ENCODE assay signal across 26 cellular contexts in genomic region chr14:100994082-100994481, GRCh38.
DNase-seq lines count a peak whose midpoint lies in the region; ATAC-seq, FAIRE-seq and TF ChIP-seq lines count a peak whose summit lies in the region.
"Had no signal": no experiment of that assay in that cellular context is flagged by ENCODE, and none has a peak within 500 bp of the region (broad histone marks: within the 10 kb centered on the region; RNA-seq: fewer than 3 reads in every experiment).

No MANE protein-coding gene starts in this region.

- H3K4me3 ChIP-seq in A549 (no peak overlapping the region), HCT116 (replicated peaks in 1 of 2; ENCODE audit: low read depth in 1 of 2, low read length in 2 of 2) (peak overlapping the region in 1 of 2 experiments; percentile 15; a peak in 1 of 4 replicates), astrocyte (ENCODE audit: insufficient read depth, low read depth, low read length) (no peak overlapping the region), fibroblast of villous mesenchyme (ENCODE audit: low read depth, low read length) (no peak overlapping the region)
- H3K4me3 ChIP-seq: BLaER1, dorsolateral prefrontal cortex, tibial artery had no signal

- H3K27me3 ChIP-seq in HCT116 (ENCODE audit: insufficient read depth, low read length) (no peaks in the 10 kb centered on the region), astrocyte (ENCODE audit: insufficient read depth, low read length) (no peaks in the 10 kb centered on the region)
- H3K27me3 ChIP-seq: BLaER1, tibial artery had no signal

- H3K36me3 Mint-ChIP-seq in astrocyte (ENCODE audit: low read depth, unreplicated experiment) = peaks cover 7% of the 10 kb centered on the region
- H3K36me3 Mint-ChIP-seq in activated CD4-positive, alpha-beta memory T cell treated with anti-CD3 and anti-CD28 coated beads, Interleukin-2, amount 10 ng/mL, durations not matched to agents 7 days and 5 days (ENCODE audit: low read depth) = no peaks in the 10 kb centered on the region
- H3K36me3 Mint-ChIP-seq: activated naive CD4-positive, alpha-beta T cell treated with anti-CD3 and anti-CD28 coated beads, Interleukin-2, amount 10 ng/mL, durations not matched to agents 7 days and 5 days; memory B cell had no signal

- ATAC-seq in A549 = 0 out of 6 replicates have a peak, but pooled peaks of 1 of the 2 experiments have one; percentile 27
- peak; percentile 74 for ATAC-seq in HCT116
- no peak for ATAC-seq in HG02763 (IDR thresholded peaks at IDR 0.05; ENCODE audit: unreplicated experiment)
- no peak for ATAC-seq in GM21423 (IDR thresholded peaks at IDR 0.05; ENCODE audit: unreplicated experiment)
- ATAC-seq: activated CD4-positive, alpha-beta T cell treated with anti-CD3 and anti-CD28 coated beads for 36 hours; esophagus mucosa; Right ventricle myocardium inferior had no signal

- peak overlapping the region; percentile 95 for H2AFZ ChIP-seq in HCT116 (ENCODE audit: low read depth, low read length, poor library complexity, severe bottlenecking)
- H2AFZ ChIP-seq in astrocyte (ENCODE audit: low read depth, low read length) = no peak overlapping the region

- DNase-seq in A549 (ENCODE audit: low read depth in 1 of 2, low spot score in 1 of 2) (peak in 1 of 2 experiments; percentile 25), HCT116 (ENCODE audit: low read depth, low spot score) (peak; percentile 52), astrocyte (ENCODE audit: low read depth) (peak; percentile 51), fibroblast of villous mesenchyme (ENCODE audit: low read depth) (peak; percentile 15), D341Med (ENCODE audit: low spot score) (no peak)
- no peak for DNase-seq in activated CD4-positive, alpha-beta memory T cell treated with anti-CD3 and anti-CD28 coated beads, Interleukin-2, amount 10 ng/mL, durations not matched to agents 7 days and 5 days
- DNase-seq: activated CD4-positive, alpha-beta T cell treated with anti-CD3 and anti-CD28 coated beads for 36 hours; activated naive CD4-positive, alpha-beta T cell treated with anti-CD3 and anti-CD28 coated beads, Interleukin-2, amount 10 ng/mL, durations not matched to agents 7 days and 5 days; central memory CD4-positive, alpha-beta T cell; dorsolateral prefrontal cortex; glutamatergic neuron; H9; NCI-H1048; NCI-H187 treated with DMSO at 0.1 percent for 48 hours; NCI-H748 treated with DMSO at 0.1 percent for 48 hours; nucleus accumbens; small intestine; stimulated activated naive CD4-positive, alpha-beta T cell; tibial artery had no signal

- H3K9me2 ChIP-seq in HCT116 (ENCODE audit: insufficient read depth) = no peaks in the 10 kb centered on the region; the same call in 1 of the 2 replicates

- intact Hi-C loops in HCT116 (cut with micrococcal nuclease) = loop anchor here (5.0 kb wide), 1 partner anchor 78 kb away; no protein-coding TSS in a partner anchor

- FAIRE-seq in A549 (lab: Jason Lieb, UNC) (no peak), astrocyte (lab: Jason Lieb, UNC) (no peak)
- FAIRE-seq: D721Med, small intestine had no signal

- H3K9me3 Mint-ChIP-seq in astrocyte (ENCODE audit: unreplicated experiment) = peaks cover 4% of the 10 kb centered on the region
- H3K9me3 Mint-ChIP-seq in activated CD4-positive, alpha-beta memory T cell treated with anti-CD3 and anti-CD28 coated beads, Interleukin-2, amount 10 ng/mL, durations not matched to agents 7 days and 5 days = no peaks in the 10 kb centered on the region
- H3K9me3 Mint-ChIP-seq: activated naive CD4-positive, alpha-beta T cell treated with anti-CD3 and anti-CD28 coated beads, Interleukin-2, amount 10 ng/mL, durations not matched to agents 7 days and 5 days had no signal

- H3K9ac ChIP-seq in HCT116 (ENCODE audit: low read length) = 0 out of 2 replicates have a peak overlapping the region, but pooled peaks have one; percentile 12
- H3K9ac ChIP-seq in astrocyte (ENCODE audit: low read length) = no peak overlapping the region
- H3K9ac ChIP-seq: BLaER1 had no signal

- no peak for TF ChIP-seq CTCF in A549 (IDR thresholded peaks at IDR 0.05)
- no peak for TF ChIP-seq CTCF in HCT116 (IDR thresholded peaks at IDR 0.05 in 2 of 3, conservative IDR thresholded peaks at IDR 0.05 in 1 of 3; ENCODE audit: borderline replicate concordance in 1 of 3, insufficient read depth in 1 of 3, low read depth in 2 of 3, low read length in 2 of 3)
- TF ChIP-seq CTCF in astrocyte (IDR thresholded peaks at IDR 0.05; ENCODE audit: insufficient read depth, low read depth, low read length) = no peak
- TF ChIP-seq CTCF in fibroblast of villous mesenchyme (IDR thresholded peaks at IDR 0.05; ENCODE audit: insufficient read depth, low read depth, low read length) = no peak

- no peaks in the 10 kb centered on the region for H3K27me3 Mint-ChIP-seq in astrocyte (ENCODE audit: low read depth, unreplicated experiment)
- peaks cover 6% of the 10 kb centered on the region for H3K27me3 Mint-ChIP-seq in activated CD4-positive, alpha-beta memory T cell treated with anti-CD3 and anti-CD28 coated beads, Interleukin-2, amount 10 ng/mL, durations not matched to agents 7 days and 5 days

- H3K4me3 Mint-ChIP-seq in astrocyte (ENCODE audit: unreplicated experiment) = no peak overlapping the region
- no peak overlapping the region for H3K4me3 Mint-ChIP-seq in activated CD4-positive, alpha-beta memory T cell treated with anti-CD3 and anti-CD28 coated beads, Interleukin-2, amount 10 ng/mL, durations not matched to agents 7 days and 5 days
- H3K4me3 Mint-ChIP-seq: activated CD4-positive, alpha-beta T cell treated with anti-CD3 and anti-CD28 coated beads for 36 hours; activated naive CD4-positive, alpha-beta T cell treated with anti-CD3 and anti-CD28 coated beads, Interleukin-2, amount 10 ng/mL, durations not matched to agents 7 days and 5 days; H9; memory B cell had no signal

- no peaks in the 10 kb centered on the region for H3K79me2 ChIP-seq in HCT116 (ENCODE audit: insufficient read depth, low read length)
- peaks cover 6% of the 10 kb centered on the region for H3K79me2 ChIP-seq in astrocyte (ENCODE audit: insufficient read depth, low read length)

- no peak for TF ChIP-seq RAD21 in A549 (conservative IDR thresholded peaks at IDR 0.05 in 1 of 2, IDR thresholded peaks at IDR 0.05 in 1 of 2)
- TF ChIP-seq RAD21 in HCT116 (IDR thresholded peaks at IDR 0.05; ENCODE audit: low read depth) = no peak

- H3K27ac Mint-ChIP-seq in astrocyte (ENCODE audit: unreplicated experiment) = peak overlapping the region; percentile 91
- H3K27ac Mint-ChIP-seq in activated CD4-positive, alpha-beta memory T cell treated with anti-CD3 and anti-CD28 coated beads, Interleukin-2, amount 10 ng/mL, durations not matched to agents 7 days and 5 days = no peak overlapping the region
- H3K27ac Mint-ChIP-seq: activated CD4-positive, alpha-beta T cell treated with anti-CD3 and anti-CD28 coated beads for 36 hours; activated naive CD4-positive, alpha-beta T cell treated with anti-CD3 and anti-CD28 coated beads, Interleukin-2, amount 10 ng/mL, durations not matched to agents 7 days and 5 days; H9; memory B cell had no signal

- H3K36me3 ChIP-seq in HCT116 (ENCODE audit: control insufficient read depth in 1 of 2, insufficient read depth in 2 of 2, low read length in 2 of 2) (no peaks in the 10 kb centered on the region), astrocyte (ENCODE audit: insufficient read depth, low read length) (peaks cover 16% of the 10 kb centered on the region)
- H3K36me3 ChIP-seq: BLaER1, tibial artery had no signal

- BruUV-seq in HCT116 (replicated peaks; lab: Mats Ljungman, UMichigan) = no TSS peak

- whole genome bisulfite sequencing in A549 (ENCODE audit: missing lambda C conversion rate) = 48% methylated on average over 5 of the region's 5 CpGs

- TF ChIP-seq POLR2A in A549 (IDR thresholded peaks at IDR 0.05; ENCODE audit: low read length) = no peak
- TF ChIP-seq POLR2A in HCT116 (IDR thresholded peaks at IDR 0.05; ENCODE audit: borderline replicate concordance, extremely low read depth, insufficient read depth, insufficient read length) = no peak

- POLR2A ChIA-PET in A549 (lab: Yijun Ruan, JAX) (interaction anchor here (0.7 kb wide), 1 partner anchor 150 kb away, joined by 3 read pairs; no protein-coding TSS in a partner anchor), HCT116 (lab: Charles Lee) (no interaction called here)
- POLR2A ChIA-PET in activated CD4-positive, alpha-beta memory T cell treated with anti-CD3 and anti-CD28 coated beads, Interleukin-2, amount 10 ng/mL, durations not matched to agents 7 days and 5 days (lab: Charles Lee) = no interaction called here

- H3K9me3 ChIP-seq in A549 (0 out of 3 replicates have a peak, but pooled peaks cover 2% of the 10 kb centered on the region), HCT116 (ENCODE audit: control insufficient read depth in 1 of 2, insufficient read depth in 1 of 2, low read depth in 1 of 2, low read length in 2 of 2) (no peaks in the 10 kb centered on the region), astrocyte (ENCODE audit: insufficient read depth, low read depth, low read length) (no peaks in the 10 kb centered on the region)
- H3K9me3 ChIP-seq: BLaER1, tibial artery had no signal

- CTCF ChIA-PET in A549 (lab: Yijun Ruan, JAX) (interaction anchor here (1.2 kb wide), 1 partner anchor 16 kb away, joined by 3 read pairs; no protein-coding TSS in a partner anchor), HCT116 (lab: Charles Lee) (no interaction called here)
- CTCF ChIA-PET in activated CD4-positive, alpha-beta memory T cell treated with anti-CD3 and anti-CD28 coated beads, Interleukin-2, amount 10 ng/mL, durations not matched to agents 7 days and 5 days (lab: Charles Lee) = no interaction called here

- H3K27ac ChIP-seq in A549 = peak overlapping the region; percentile 26 to 52; a peak in 3 of 6 replicates
- no peak overlapping the region for H3K27ac ChIP-seq in HCT116 (ENCODE audit: low read depth, low read length)
- peak overlapping the region; percentile 43 for H3K27ac ChIP-seq in astrocyte (ENCODE audit: low read depth, low read length)
- H3K27ac ChIP-seq: BLaER1, dorsolateral prefrontal cortex, tibial artery had no signal

- RAD21 ChIA-PET in HCT116 (lab: Charles Lee; ENCODE audit: low non-redundant PET in 1 of 2, low total read pairs in 2 of 2, uncharacterized antibody in 2 of 2, unreplicated experiment in 2 of 2) = interaction anchor here in 1 of 2 experiments (0.7 kb wide), 1 partner anchor 609 kb away, joined by 3 read pairs; no protein-coding TSS in a partner anchor

- no peak overlapping the region for H3K4me2 ChIP-seq in A549
- peak overlapping the region; percentile 55 for H3K4me2 ChIP-seq in HCT116 (ENCODE audit: low read length)
- H3K4me2 ChIP-seq in astrocyte (ENCODE audit: low read length) = no peak overlapping the region
- H3K4me2 ChIP-seq: BLaER1 had no signal

- no peak for TF ChIP-seq EP300 in A549 (IDR thresholded peaks at IDR 0.05)

- H3K4me1 Mint-ChIP-seq in astrocyte (ENCODE audit: low read depth, unreplicated experiment) = peaks cover 27% of the 10 kb centered on the region
- H3K4me1 Mint-ChIP-seq in activated CD4-positive, alpha-beta memory T cell treated with anti-CD3 and anti-CD28 coated beads, Interleukin-2, amount 10 ng/mL, durations not matched to agents 7 days and 5 days = no peaks in the 10 kb centered on the region
- H3K4me1 Mint-ChIP-seq: activated CD4-positive, alpha-beta T cell treated with anti-CD3 and anti-CD28 coated beads for 36 hours; activated naive CD4-positive, alpha-beta T cell treated with anti-CD3 and anti-CD28 coated beads, Interleukin-2, amount 10 ng/mL, durations not matched to agents 7 days and 5 days; H9; memory B cell had no signal

- H4K20me1 ChIP-seq in HCT116 (ENCODE audit: insufficient read depth) (no peaks in the 10 kb centered on the region), astrocyte (ENCODE audit: insufficient read depth, low read length) (peaks cover 5% of the 10 kb centered on the region)
- H4K20me1 ChIP-seq: BLaER1 had no signal

- H3K4me1 ChIP-seq in A549 = peaks cover 32% of the 10 kb centered on the region
- H3K4me1 ChIP-seq in HCT116 (ENCODE audit: control insufficient read depth in 1 of 2, insufficient read depth in 2 of 2, low read length in 2 of 2) = peaks cover 5 to 36% of the 10 kb centered on the region in 2 experiments
- H3K4me1 ChIP-seq in astrocyte (ENCODE audit: insufficient read depth, low read length) = peaks cover 10% of the 10 kb centered on the region
- H3K4me1 ChIP-seq: BLaER1, tibial artery had no signal

Comparison
In these comparisons a context has a peak if more than half of its experiments do, and no peak if none do; other contexts are left out.
1. DNase-seq: peak in HCT116 (single experiment), astrocyte (single experiment) and fibroblast of villous mesenchyme (single experiment); none in D341Med (single experiment) and activated CD4-positive, alpha-beta memory T cell treated with anti-CD3 and anti-CD28 coated beads, Interleukin-2, amount 10 ng/mL, durations not matched to agents 7 days and 5 days (single experiment).